In genomic region chr11:8913961-8914660, GRCh38 we compare ENCODE assay signal across 8 cellular contexts. TPM values are rescaled to one million over a fixed set of nuclear protein-coding genes. Genes with fewer than 3 reads are reported as not detected.
DNase-seq lines count a peak whose midpoint lies in the region; ATAC-seq, FAIRE-seq and TF ChIP-seq lines count a peak whose summit lies in the region.

No MANE protein-coding gene starts in this region.

- H3K9me3 ChIP-seq in endothelial cell of umbilical vein (replicated peaks; ENCODE audit: control insufficient read depth, insufficient read depth, low read length) (no peaks in the 10 kb centered on the region), neural progenitor cell (ENCODE audit: low read depth) (no peaks in the 10 kb centered on the region)

- TF ChIP-seq POLR2A in endothelial cell of umbilical vein (IDR thresholded peaks at IDR 0.05; ENCODE audit: low read depth, low read length), result no peak

- peak overlapping the region; percentile 66 for H3K27ac ChIP-seq in ACC112 (ENCODE audit: low read depth, low read length)
- H3K27ac ChIP-seq in endothelial cell of umbilical vein (ENCODE audit: insufficient read depth, low read depth, low read length), result no peak overlapping the region
- H3K27ac ChIP-seq in neural progenitor cell, result no peak overlapping the region

- H3F3A ChIP-seq in neural progenitor cell (ENCODE audit: low read depth), result peaks cover 53% of the 10 kb centered on the region

- no peak for ATAC-seq in GM18502 (IDR thresholded peaks at IDR 0.05; ENCODE audit: poor library complexity, unreplicated experiment)
- no peak for ATAC-seq in HG03520 (IDR thresholded peaks at IDR 0.05; ENCODE audit: unreplicated experiment)

- H4K20me1 ChIP-seq in endothelial cell of umbilical vein (replicated peaks; ENCODE audit: control insufficient read depth, extremely low read depth, insufficient read depth, low read length) (no peaks in the 10 kb centered on the region), neural progenitor cell (ENCODE audit: low read depth) (peaks cover 13% of the 10 kb centered on the region)

- H3K4me3 Mint-ChIP-seq in neural progenitor cell, result peak overlapping the region; percentile 27

- H3K9ac ChIP-seq in endothelial cell of umbilical vein (replicated peaks; ENCODE audit: extremely low read depth, insufficient read depth, low read length) (peak overlapping the region; percentile 15), neural progenitor cell (no peak overlapping the region)

- dilution Hi-C loops in endothelial cell of umbilical vein (cut with MboI; ENCODE audit: extremely low pct_ligation_motif_present, low sequenced_read_pairs), result no loop called here

- DNase-seq in GM10248 (ENCODE audit: extremely low spot score) (peak; percentile 48), NCI-H2171 treated with DMSO at 0.1 percent for 48 hours (lab: John Stamatoyannopoulos, UW) (peak; percentile 49), endothelial cell of umbilical vein (ENCODE audit: low read depth, low spot score) (peak; percentile 57), neural progenitor cell (ENCODE audit: low spot score) (peak; percentile 64)
- peak; percentile 69 for DNase-seq in activated CD8-positive, alpha-beta memory T cell treated with anti-CD3 and anti-CD28 coated beads, Interleukin-2, amount 50 U/mL, for 48 hours

- H3K4me2 ChIP-seq in endothelial cell of umbilical vein (ENCODE audit: insufficient read depth, low read length) (peak overlapping the region; percentile 47), neural progenitor cell (peak overlapping the region; percentile 45)

- H3K79me2 ChIP-seq in ACC112 (ENCODE audit: control insufficient read depth, insufficient read depth, low read length, unreplicated experiment) (peaks cover 26% of the 10 kb centered on the region), endothelial cell of umbilical vein (ENCODE audit: control insufficient read depth, insufficient read depth, low read length) (peaks cover 6% of the 10 kb centered on the region), neural progenitor cell (ENCODE audit: low read depth) (peaks cover 38% of the 10 kb centered on the region)

- H2AFZ ChIP-seq in ACC112 (ENCODE audit: low read length, unreplicated experiment) (peak overlapping the region; percentile 54), endothelial cell of umbilical vein (ENCODE audit: low read depth, low read length) (peak overlapping the region; percentile 9), neural progenitor cell (replicated peaks) (no peak overlapping the region)

- H3K9me3 Mint-ChIP-seq in neural progenitor cell, result no peaks in the 10 kb centered on the region

- no TSS peak for BruUV-seq in endothelial cell of umbilical vein (replicated peaks; lab: Mats Ljungman, UMichigan)

- H3K36me3 ChIP-seq in ACC112 (ENCODE audit: insufficient read depth, low read length) (peaks cover 18% of the 10 kb centered on the region; the same call in 1 of the 2 replicates), endothelial cell of umbilical vein (ENCODE audit: control insufficient read depth in 2 of 2, extremely low read depth in 1 of 2, insufficient read depth in 2 of 2, low read length in 2 of 2) (peaks cover 3 to 8% of the 10 kb centered on the region in 2 experiments), neural progenitor cell (peaks cover 7% of the 10 kb centered on the region)

- peak overlapping the region; percentile 67 for H3K4me3 ChIP-seq in ACC112 (ENCODE audit: low read depth, low read length)
- H3K4me3 ChIP-seq in endothelial cell of umbilical vein (replicated peaks in 1 of 3; ENCODE audit: insufficient read depth in 1 of 3, low read depth in 1 of 3, low read length in 3 of 3), result peak overlapping the region in 1 of 3 experiments; percentile 17
- peak overlapping the region; percentile 4 for H3K4me3 ChIP-seq in neural progenitor cell

- H3K27ac Mint-ChIP-seq in neural progenitor cell, result no peak overlapping the region

- FAIRE-seq in endothelial cell of umbilical vein (lab: Jason Lieb, UNC), result peak; percentile 83

- intact Hi-C loops in endothelial cell of umbilical vein (cut with micrococcal nuclease), result loop anchor here (1.0 to 10.0 kb wide), 6 partner anchors 45 to 593 kb away; partner anchors contain the start of genes DENND5A, NRIP3 and ZNF143

- H3K9me1 ChIP-seq in endothelial cell of umbilical vein (replicated peaks; ENCODE audit: control insufficient read depth, extremely low read depth, insufficient read depth, low read length), result no peaks in the 10 kb centered on the region

- CTCF ChIA-PET in GM10248 (lab: Yijun Ruan, JAX) (interaction anchor here (1.0 to 2.2 kb wide), 12 partner anchors 11 to 304 kb away, joined by 3 to 18 read pairs (median 4); partner anchors contain the start of gene TMEM9B), endothelial cell of umbilical vein (lab: Charles Lee) (interaction anchor here (0.6 to 2.6 kb wide), 21 partner anchors 9 to 593 kb away, joined by 3 to 140 read pairs (median 5); partner anchors contain the start of genes ASCL3 and TMEM9B)

- peaks cover 33% of the 10 kb centered on the region for H3K4me1 Mint-ChIP-seq in neural progenitor cell

- H3K27me3 ChIP-seq in ACC112 (ENCODE audit: insufficient read depth, low read length), result no peaks in the 10 kb centered on the region
- no peaks in the 10 kb centered on the region for H3K27me3 ChIP-seq in endothelial cell of umbilical vein (ENCODE audit: control insufficient read depth in 2 of 2, insufficient read depth in 2 of 2, low read length in 2 of 2)
- H3K27me3 ChIP-seq in neural progenitor cell, result peaks cover 12% of the 10 kb centered on the region

- H3K27me3 Mint-ChIP-seq in neural progenitor cell (ENCODE audit: insufficient read depth, low read depth), result peaks cover 2% of the 10 kb centered on the region

- H3K36me3 Mint-ChIP-seq in neural progenitor cell, result peaks cover 17% of the 10 kb centered on the region

- H3K4me1 ChIP-seq in ACC112 (ENCODE audit: control insufficient read depth, insufficient read depth, low read length, unreplicated experiment) (peaks cover 42% of the 10 kb centered on the region), endothelial cell of umbilical vein (ENCODE audit: control insufficient read depth, extremely low read depth, insufficient read depth, low read length) (peaks cover 22% of the 10 kb centered on the region), neural progenitor cell (peaks cover 34% of the 10 kb centered on the region)

- TF ChIP-seq CTCF in GM10248 (IDR thresholded peaks at IDR 0.05; ENCODE audit: control extremely low read depth, extremely low read depth, low read depth, missing control alignments) (peak; percentile 71), endothelial cell of umbilical vein (IDR thresholded peaks at IDR 0.05; ENCODE audit: extremely low read depth in 1 of 2, insufficient read depth in 1 of 2, low read depth in 1 of 2, low read length in 2 of 2) (peak; percentile 72 to 79), neural progenitor cell (IDR thresholded peaks at IDR 0.05) (peak; percentile 68)

- POLR2A ChIA-PET in GM10248 (lab: Yijun Ruan, JAX) (no interaction called here), endothelial cell of umbilical vein (lab: Charles Lee) (no interaction called here)

TF ChIP-seq in endothelial cell of umbilical vein, 7 proteins besides CTCF, POLR2A, EP300 and RAD21 (continues in another document):
- TF ChIP-seq FOS (IDR thresholded peaks at IDR 0.05; ENCODE audit: borderline replicate concordance, insufficient read depth, low read length) (no peak), GATA2 (IDR thresholded peaks at IDR 0.05; ENCODE audit: insufficient read depth, insufficient read length, low read depth, low read length) (no peak)

RNA-seq across cellular contexts. Expression of gene AKIP1, which starts 3.1 kb away (rescaled TPM):
- total RNA-seq in endothelial cell of umbilical vein (21.9 and 23.4 TPM in 2 replicates), neural progenitor cell (ENCODE audit: low replicate concordance) (45.6 and 53.7 TPM in 2 replicates)
- polyA plus RNA-seq in endothelial cell of umbilical vein, result 30.3 and 32.4 TPM in 2 replicates
- polyA plus RNA-seq in endothelial cell of umbilical vein (2011; cell fraction: cytosol; rRNA removed), result 24.9 and 26.8 TPM in 2 replicates
- 13.0 and 15.3 TPM in 2 replicates for polyA plus RNA-seq in endothelial cell of umbilical vein (2011; cell fraction: nucleus; rRNA removed)
- polyA plus RNA-seq in endothelial cell of umbilical vein (2012), result 33.5 and 34.3 TPM in 2 replicates
- polyA minus RNA-seq in endothelial cell of umbilical vein, result 8.4 TPM in 2 replicates
- polyA minus RNA-seq in endothelial cell of umbilical vein (2011; cell fraction: cytosol; rRNA and poly(A)+ RNA removed), result 19.2 TPM
- polyA minus RNA-seq in endothelial cell of umbilical vein (2011; cell fraction: nucleus; rRNA and poly(A)+ RNA removed), result 2.3 and 2.6 TPM in 2 replicates

RNA-seq across cellular contexts. Expression of gene C11orf16, which starts 18.6 kb away (rescaled TPM):
- total RNA-seq in endothelial cell of umbilical vein (not detected in 2 replicates), neural progenitor cell (ENCODE audit: low replicate concordance) (not detected in 2 replicates)
- polyA plus RNA-seq in endothelial cell of umbilical vein, result not detected in 2 replicates
- not detected in 2 replicates for polyA plus RNA-seq in endothelial cell of umbilical vein (2011; cell fraction: cytosol; rRNA removed)
- not detected in 2 replicates for polyA plus RNA-seq in endothelial cell of umbilical vein (2011; cell fraction: nucleus; rRNA removed)
- polyA plus RNA-seq in endothelial cell of umbilical vein (2012), result not detected in 2 replicates
- not detected in 2 replicates for polyA minus RNA-seq in endothelial cell of umbilical vein
- not detected for polyA minus RNA-seq in endothelial cell of umbilical vein (2011; cell fraction: cytosol; rRNA and poly(A)+ RNA removed)
- not detected in 2 replicates for polyA minus RNA-seq in endothelial cell of umbilical vein (2011; cell fraction: nucleus; rRNA and poly(A)+ RNA removed)

RNA-seq across cellular contexts. Expression of gene ASCL3, which starts 28.7 kb away (rescaled TPM):
- total RNA-seq in endothelial cell of umbilical vein (not detected in 2 replicates), neural progenitor cell (ENCODE audit: low replicate concordance) (not detected in 2 replicates)
- polyA plus RNA-seq in endothelial cell of umbilical vein, result not detected in 2 replicates
- not detected in 2 replicates for polyA plus RNA-seq in endothelial cell of umbilical vein (2011; cell fraction: cytosol; rRNA removed)
- not detected in 2 replicates for polyA plus RNA-seq in endothelial cell of umbilical vein (2011; cell fraction: nucleus; rRNA removed)
- not detected in 2 replicates for polyA plus RNA-seq in endothelial cell of umbilical vein (2012)
- not detected in 2 replicates for polyA minus RNA-seq in endothelial cell of umbilical vein
- polyA minus RNA-seq in endothelial cell of umbilical vein (2011; cell fraction: cytosol; rRNA and poly(A)+ RNA removed), result not detected
- not detected in 2 replicates for polyA minus RNA-seq in endothelial cell of umbilical vein (2011; cell fraction: nucleus; rRNA and poly(A)+ RNA removed)

RNA-seq across cellular contexts. Expression of gene TMEM9B, which starts 50.1 kb away (rescaled TPM):
- 27.1 and 30.2 TPM in 2 replicates for total RNA-seq in endothelial cell of umbilical vein
- 23.8 and 28.2 TPM in 2 replicates for polyA plus RNA-seq in endothelial cell of umbilical vein
- polyA plus RNA-seq in endothelial cell of umbilical vein (2011; cell fraction: cytosol; rRNA removed), result 21.8 and 22.2 TPM in 2 replicates
- polyA plus RNA-seq in endothelial cell of umbilical vein (2011; cell fraction: nucleus; rRNA removed), result 7.6 and 12.2 TPM in 2 replicates
- 42.5 and 53.9 TPM in 2 replicates for polyA plus RNA-seq in endothelial cell of umbilical vein (2012)
- 23.1 and 30.1 TPM in 2 replicates for polyA minus RNA-seq in endothelial cell of umbilical vein
- 8.7 TPM for polyA minus RNA-seq in endothelial cell of umbilical vein (2011; cell fraction: cytosol; rRNA and poly(A)+ RNA removed)
- 5.8 and 10.0 TPM in 2 replicates for polyA minus RNA-seq in endothelial cell of umbilical vein (2011; cell fraction: nucleus; rRNA and poly(A)+ RNA removed)
- total RNA-seq in neural progenitor cell (ENCODE audit: low replicate concordance), result 16.0 and 17.6 TPM in 2 replicates
